8 cellular contexts compared by ENCODE assay signal in the genomic region with DNA sequence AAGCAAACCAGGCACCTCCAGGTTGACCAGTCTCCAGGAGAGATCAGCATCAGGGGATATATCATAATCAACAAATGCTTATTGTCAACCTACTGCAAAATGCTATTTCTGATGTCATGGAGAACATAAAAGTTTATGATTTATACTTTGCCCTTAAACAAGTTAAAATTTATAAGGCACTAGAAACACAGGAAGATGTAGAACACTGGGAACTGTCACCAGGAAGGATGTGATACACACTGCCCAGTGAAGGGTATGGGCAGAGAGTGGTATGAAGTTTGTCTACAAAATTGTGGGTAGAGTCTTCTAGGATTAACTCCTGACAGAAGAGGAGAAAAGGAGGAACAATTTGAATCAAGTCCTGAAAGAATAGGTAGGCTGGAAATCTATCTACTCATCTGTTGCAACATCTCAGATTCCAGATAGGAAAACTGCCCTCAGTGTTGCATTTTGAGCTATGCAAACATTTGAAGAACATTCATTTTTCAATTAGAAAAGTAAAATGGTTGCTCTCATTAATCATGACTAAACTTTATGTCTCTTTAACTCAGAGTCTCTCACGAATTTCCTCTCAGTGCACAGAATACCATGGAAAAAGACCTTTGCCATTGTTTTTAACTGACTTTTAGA.
"Had no signal": no experiment of that assay in that cellular context is flagged by ENCODE, and none has a peak within 500 bp of the region (broad histone marks: within the 10 kb centered on the region; RNA-seq: fewer than 3 reads in every experiment).

No MANE protein-coding gene starts in this region.

- ATAC-seq: HCT116, HepG2 had no signal

- H3K36me3 ChIP-seq: HAP-1 had no signal

- H3K9me3 ChIP-seq: HAP-1 had no signal

- FAIRE-seq: HepG2 had no signal

- H3K4me2 ChIP-seq: KMS-11 had no signal

- DNase-seq: GM23248, GOT3, H7, KBM-7 had no signal

- H3K27ac ChIP-seq: GM23248, KMS-11 had no signal

- H2AFZ ChIP-seq: GM23248 had no signal

- H3K4me3 ChIP-seq: GM23248, HAP-1 had no signal

- H3K9ac ChIP-seq: GM23248, KMS-11 had no signal
